ENCODE assay signal across 8 cellular contexts in genomic region chr16:3717235-3718018, GRCh38. TPM values are rescaled to one million over a fixed set of nuclear protein-coding genes. Genes with fewer than 3 reads are reported as not detected.
DNase-seq lines count a peak whose midpoint lies in the region; TF ChIP-seq lines count a peak whose summit lies in the region.

Gene TRAP1, minus strand, starts transcription at chr16:3717524. Its CDS starts 16 bp downstream, at chr16:3717508.

- CTCF ChIA-PET in SK-N-SH (lab: Yijun Ruan, JAX): interaction anchor here (0.7 to 3.7 kb wide), 2 partner anchors 26 to 50 kb away, joined by 3 to 19 read pairs; no protein-coding TSS in a partner anchor

- no peak for TF ChIP-seq RAD21 in SK-N-SH (IDR thresholded peaks at IDR 0.05; ENCODE audit: low read length)

- peak within 1 kb of the TSS; percentile 87 for H3K4me2 ChIP-seq in SK-N-SH

- POLR2A ChIA-PET in SK-N-SH (lab: Yijun Ruan, JAX): interaction anchor here (0.5 to 0.9 kb wide), 2 partner anchors 27 to 166 kb away, joined by 3 read pairs; no protein-coding TSS in a partner anchor

- peaks cover 8% of the 10 kb centered on the region in 2 experiments; a peak in 1 of 4 replicates for H3K4me1 ChIP-seq in SK-N-SH (ENCODE audit: control insufficient read depth in 1 of 2, insufficient read depth in 2 of 2, low read depth in 1 of 2, low read length in 1 of 2)

- H3K36me3 ChIP-seq in SK-N-SH (replicated peaks in 1 of 2; ENCODE audit: control insufficient read depth in 1 of 2, insufficient read depth in 2 of 2, low read length in 1 of 2): peaks cover 4 to 12% of the 10 kb centered on the region in 2 experiments

- peak within 1 kb of the TSS; percentile 82 to 96 for H3K4me3 ChIP-seq in SK-N-SH (ENCODE audit: low read depth in 2 of 2, low read length in 1 of 2)

- no peaks in the 10 kb centered on the region for H3K9me3 ChIP-seq in SK-N-SH

- no peaks in the 10 kb centered on the region for H3F3A ChIP-seq in SK-N-SH (replicated peaks; ENCODE audit: insufficient read depth)

- no peak for TF ChIP-seq EP300 in SK-N-SH (IDR thresholded peaks at IDR 0.05; ENCODE audit: borderline replicate concordance in 1 of 2, low read depth in 1 of 2, low read length in 1 of 2)

- H3K9ac ChIP-seq in SK-N-SH: peak within 1 kb of the TSS; percentile 78

- peak within 1 kb of the TSS; percentile 54 to 78 for H3K27ac ChIP-seq in SK-N-SH (ENCODE audit: low read depth in 2 of 2, low read length in 1 of 2)

- H3K79me2 ChIP-seq in SK-N-SH (ENCODE audit: insufficient read depth): peaks cover 42% of the 10 kb centered on the region

- peak; percentile 65 for DNase-seq in ELF-1 (ENCODE audit: low read depth, low spot score)
- DNase-seq in H4 (ENCODE audit: low spot score): peak; percentile 55
- DNase-seq in M059J (ENCODE audit: low read depth): peak; percentile 71
- DNase-seq in SK-N-SH: peak; percentile 99
- DNase-seq in activated naive CD4-positive, alpha-beta T cell treated with anti-CD3 and anti-CD28 coated beads, Interleukin-2, amount 50 U/mL, for 16 hours: peak; percentile 89
- DNase-seq in globus pallidus (ENCODE audit: low spot score): peak; percentile 83
- peak; percentile 88 for DNase-seq in occipital lobe (lab: John Stamatoyannopoulos, UW)
- peak; percentile 87 for DNase-seq in superior temporal gyrus (ENCODE audit: extremely low spot score)

- TF ChIP-seq CTCF in SK-N-SH (IDR thresholded peaks at IDR 0.05): no peak

- no peaks in the 10 kb centered on the region for H3K27me3 ChIP-seq in SK-N-SH (ENCODE audit: insufficient read depth)

- 2% methylated on average over 8 of the region's 95 CpGs for WGBS in SK-N-SH (ENCODE audit: low lambda C conversion rate)

- no peaks in the 10 kb centered on the region for H3K9me2 ChIP-seq in SK-N-SH

- H4K20me1 ChIP-seq in SK-N-SH (ENCODE audit: insufficient read depth): no peaks in the 10 kb centered on the region

- peak within 1 kb of the TSS; percentile 88 for H2AFZ ChIP-seq in SK-N-SH (ENCODE audit: low read depth)

TF ChIP-seq in SK-N-SH, 30 proteins besides CTCF, POLR2A, EP300 and RAD21:
- TF ChIP-seq MAX (IDR thresholded peaks at IDR 0.05; ENCODE audit: low read depth): peak; percentile 93
- TF ChIP-seq GABPA (IDR thresholded peaks at IDR 0.05; ENCODE audit: low read depth): peak; percentile 33; the same call in 1 of the 2 replicates
- no peak for TF ChIP-seq FOSL2 (IDR thresholded peaks at IDR 0.05; ENCODE audit: borderline replicate concordance, low read depth)
- TF ChIP-seq MXI1 (IDR thresholded peaks at IDR 0.05; ENCODE audit: low read depth, low read length): peak; percentile 93
- peak; percentile 59 for TF ChIP-seq CHD2 (IDR thresholded peaks at IDR 0.05; ENCODE audit: low read length, partially characterized antibody)
- TF ChIP-seq TAF1 (IDR thresholded peaks at IDR 0.05; ENCODE audit: borderline replicate concordance, low read depth, low read length): peak; percentile 44; the same call in 1 of the 2 replicates
- TF ChIP-seq REST (IDR thresholded peaks at IDR 0.05; ENCODE audit: low read depth, low read length): no peak
- TF ChIP-seq PBX3 (IDR thresholded peaks at IDR 0.05): no peak; the same call in 1 of the 2 replicates
- TF ChIP-seq NRF1 (IDR thresholded peaks at IDR 0.05; ENCODE audit: low read depth, low read length): peak; percentile 61
- TF ChIP-seq USF1 (IDR thresholded peaks at IDR 0.05; ENCODE audit: borderline replicate concordance, low read depth): no peak
- 0 out of 2 replicates have a peak, but pooled peaks have one; percentile 12 for TF ChIP-seq TEAD4 (IDR thresholded peaks at IDR 0.05; ENCODE audit: borderline replicate concordance, insufficient read depth)
- TF ChIP-seq POLR2AphosphoS5 (IDR thresholded peaks at IDR 0.05; ENCODE audit: low read depth, low read length): peak; percentile 81
- TF ChIP-seq YY1 (IDR thresholded peaks at IDR 0.05; ENCODE audit: low read depth): peak; percentile 72; the same call in 1 of the 2 replicates
- peak; percentile 72; the same call in 1 of the 2 replicates for TF ChIP-seq ZBTB33 (IDR thresholded peaks at IDR 0.05; ENCODE audit: borderline replicate concordance, low read depth)

RNA-seq across cellular contexts. Expression of gene TRAP1, which starts in this region (rescaled TPM):
- total RNA-seq in H4 (2014; rRNA removed; shearing (Covaris generic)): 56.9 and 63.8 TPM in 2 replicates
- total RNA-seq in M059J (2014; rRNA removed; shearing (Covaris generic)): 50.5 and 66.9 TPM in 2 replicates
- 129 and 133 TPM in 2 replicates for polyA plus RNA-seq in SK-N-SH (2012; rRNA removed)
- polyA plus RNA-seq in SK-N-SH (2012; cell fraction: cytosol; rRNA removed): 75.4 and 83.3 TPM in 2 replicates
- polyA plus RNA-seq in SK-N-SH (2012; cell fraction: nucleus; rRNA removed): 335 and 567 TPM in 2 replicates
- 65.4 TPM for total RNA-seq in occipital lobe

Comparison
In these comparisons a context has a peak if more than half of its experiments do, and no peak if none do; other contexts are left out.
1. Peak in every context shown above with its lines: DNase-seq, H3K4me3 ChIP-seq and H3K27ac ChIP-seq.